ENCODE assay signal across 6 cellular contexts in genomic region chr9:42342297-42342696, GRCh38.
A peak's percentile ranks its signal among the peaks of the same experiment; 100 is the strongest.
DNase-seq lines count a peak whose midpoint lies in the region; ATAC-seq and TF ChIP-seq lines count a peak whose summit lies in the region.
"Not testable (repeated sequence)": the region's sequence is repeated elsewhere in the genome, so short reads cannot be mapped to it uniquely, and the experiment has no call there.

No MANE protein-coding gene starts in this region.

- TF ChIP-seq CTCF in lung (IDR thresholded peaks at IDR 0.05; ENCODE audit: control extremely low read depth, extremely low read depth); omental fat pad (IDR thresholded peaks at IDR 0.05); upper lobe of left lung (IDR thresholded peaks at IDR 0.05): not testable (repeated sequence)

- not testable (repeated sequence) for H3K9me3 ChIP-seq in right cardiac atrium (ENCODE audit: control insufficient read depth, low read length); lung (ENCODE audit: control insufficient read depth in 2 of 2, insufficient read depth in 1 of 2, low read length in 1 of 2); upper lobe of left lung; aorta (ENCODE audit: control insufficient read depth, low read length)

- not testable (repeated sequence) for H3K4me1 Mint-ChIP-seq in stimulated activated effector memory CD8-positive, alpha-beta T cell treated with anti-CD3 and anti-CD28 coated beads, Interleukin-12 subunit alpha, Interleukin-12 subunit beta, amount 100 ng/mL, for 72 hours

- not testable (repeated sequence) for DNase-seq in right cardiac atrium; lung (ENCODE audit: low spot score); omental fat pad (ENCODE audit: low spot score); stimulated activated effector memory CD8-positive, alpha-beta T cell treated with anti-CD3 and anti-CD28 coated beads, Interleukin-12 subunit alpha, Interleukin-12 subunit beta, amount 100 ng/mL, for 72 hours (ENCODE audit: low spot score in 2 of 2); aorta
- peak in 1 of 2 donors; percentile 20 for DNase-seq in upper lobe of left lung

- H3K36me3 Mint-ChIP-seq in stimulated activated effector memory CD8-positive, alpha-beta T cell treated with anti-CD3 and anti-CD28 coated beads, Interleukin-12 subunit alpha, Interleukin-12 subunit beta, amount 100 ng/mL, for 72 hours = not testable (repeated sequence)

- not testable (repeated sequence) for H3K36me3 ChIP-seq in lung (ENCODE audit: control insufficient read depth in 2 of 2, insufficient read depth in 2 of 2, low read length in 2 of 2); upper lobe of left lung; aorta (ENCODE audit: control insufficient read depth in 1 of 2, insufficient read depth in 2 of 2, low read length in 1 of 2)

- intact Hi-C loops in right cardiac atrium (cut with DNase I); aorta (cut with DNase I): not testable (repeated sequence)

- not testable (repeated sequence) for H3K4me1 ChIP-seq in right cardiac atrium (ENCODE audit: control insufficient read depth, insufficient read depth, low read length); lung (ENCODE audit: control insufficient read depth in 2 of 2, insufficient read depth in 2 of 2, low read length in 2 of 2); upper lobe of left lung; aorta (ENCODE audit: control insufficient read depth in 1 of 2, insufficient read depth in 2 of 2, low read length in 2 of 2)

- TF ChIP-seq EP300 in upper lobe of left lung (IDR thresholded peaks at IDR 0.05) = not testable (repeated sequence)

- not testable (repeated sequence) for H3K4me3 ChIP-seq in right cardiac atrium (ENCODE audit: low read length); lung; upper lobe of left lung; aorta (ENCODE audit: low read length in 2 of 2)

- WGBS in right cardiac atrium = 83% methylated on average over 6 of the region's 7 CpGs
- 84 to 91% methylated on average over 6 of the region's 7 CpGs for WGBS in lung, 2 donors
- WGBS in upper lobe of left lung, 2 donors = 78 to 83% methylated on average over 1 to 5 of the region's 7 CpGs
- WGBS in aorta, 2 donors = 84 to 89% methylated on average over 5 to 6 of the region's 7 CpGs

- not testable (repeated sequence) for H3K9me3 Mint-ChIP-seq in stimulated activated effector memory CD8-positive, alpha-beta T cell treated with anti-CD3 and anti-CD28 coated beads, Interleukin-12 subunit alpha, Interleukin-12 subunit beta, amount 100 ng/mL, for 72 hours

- not testable (repeated sequence) for H3K27ac Mint-ChIP-seq in stimulated activated effector memory CD8-positive, alpha-beta T cell treated with anti-CD3 and anti-CD28 coated beads, Interleukin-12 subunit alpha, Interleukin-12 subunit beta, amount 100 ng/mL, for 72 hours

- H3K4me3 Mint-ChIP-seq in stimulated activated effector memory CD8-positive, alpha-beta T cell treated with anti-CD3 and anti-CD28 coated beads, Interleukin-12 subunit alpha, Interleukin-12 subunit beta, amount 100 ng/mL, for 72 hours = not testable (repeated sequence)

- H3K27me3 ChIP-seq in right cardiac atrium (ENCODE audit: control insufficient read depth, insufficient read depth); lung (ENCODE audit: control insufficient read depth, insufficient read depth); upper lobe of left lung; aorta (ENCODE audit: control insufficient read depth in 1 of 2, insufficient read depth in 2 of 2, low read length in 1 of 2): not testable (repeated sequence)

- ATAC-seq in right cardiac atrium (peak; percentile 10 to 28), lung (ENCODE audit: insufficient read depth, low FRiP score) (peak; percentile 19), omental fat pad (ENCODE audit: low FRiP score) (peak; percentile 41), upper lobe of left lung (ENCODE audit: low FRiP score in 2 of 2) (peak; percentile 40 to 62), aorta (ENCODE audit: low FRiP score) (peak; percentile 47)
- ATAC-seq in stimulated activated effector memory CD8-positive, alpha-beta T cell treated with anti-CD3 and anti-CD28 coated beads, Interleukin-12 subunit alpha, Interleukin-12 subunit beta, amount 100 ng/mL, for 72 hours = peak; percentile 39

- H3K27ac ChIP-seq in right cardiac atrium (ENCODE audit: low read length); lung (ENCODE audit: low read depth in 1 of 2, low read length in 1 of 2); upper lobe of left lung; aorta (ENCODE audit: low read depth in 1 of 2, low read length in 2 of 2): not testable (repeated sequence)

- TF ChIP-seq POLR2A in upper lobe of left lung (IDR thresholded peaks at IDR 0.05) = not testable (repeated sequence)
